In the genomic region with DNA sequence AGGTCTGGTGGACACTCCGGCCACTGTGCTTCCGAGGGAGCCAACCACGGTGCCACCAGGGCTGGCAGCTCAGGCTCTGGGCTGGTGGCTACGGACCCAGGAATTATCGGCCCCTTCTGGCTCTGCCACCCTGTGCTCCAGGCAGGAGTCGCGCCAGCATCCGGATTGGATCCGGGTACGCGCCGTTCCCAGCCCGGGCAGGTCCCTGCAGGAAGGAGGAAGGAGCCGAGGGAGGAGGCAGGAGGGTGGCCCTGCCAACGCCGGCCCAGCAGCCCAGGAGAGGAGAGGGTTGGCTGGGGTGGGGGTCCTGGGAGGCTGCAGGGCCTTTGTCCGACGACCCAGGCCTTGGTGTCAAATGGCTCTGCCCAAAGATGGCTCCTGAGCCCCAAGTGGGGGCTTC, we compare ENCODE assay signal across 16 cellular contexts.
DNase-seq lines count a peak whose midpoint lies in the region; ATAC-seq, FAIRE-seq and TF ChIP-seq lines count a peak whose summit lies in the region.
"Had no signal": no experiment of that assay in that cellular context is flagged by ENCODE, and none has a peak within 500 bp of the region (broad histone marks: within the 10 kb centered on the region; RNA-seq: fewer than 3 reads in every experiment).

No MANE protein-coding gene starts in this region.

- H3K4me2 ChIP-seq in BLaER1 treated with 17β-estradiol and CSF1 and Interleukin-3, amounts not matched to agents 10 nM and 100 nM: peak overlapping the region in 9 of 11 experiments; percentile 59 to 90 (median 78); a peak in 14 of 22 replicates
- peak overlapping the region; percentile 89 for H3K4me2 ChIP-seq in keratinocyte (ENCODE audit: control insufficient read depth, extremely low read depth, insufficient read depth, low read depth, low read length)

- H3K9me3 ChIP-seq in BLaER1 treated with 17β-estradiol and CSF1 and Interleukin-3, amounts not matched to agents 10 nM and 100 nM (replicated peaks in 1 of 11): no peaks in the 10 kb centered on the region
- H3K9me3 ChIP-seq in ascending aorta: no peaks in the 10 kb centered on the region
- no peaks in the 10 kb centered on the region for H3K9me3 ChIP-seq in keratinocyte (ENCODE audit: control insufficient read depth, low read depth, low read length)
- H3K9me3 ChIP-seq: Peyer's patch had no signal

- peak overlapping the region in 3 of 11 experiments; percentile 19 to 42 (median 36); a peak in 2 of 22 replicates for H3K9ac ChIP-seq in BLaER1 treated with 17β-estradiol and CSF1 and Interleukin-3, amounts not matched to agents 10 nM and 100 nM
- peak overlapping the region; percentile 87 for H3K9ac ChIP-seq in keratinocyte (ENCODE audit: control insufficient read depth, extremely low read depth, insufficient read depth, low read length)

- no peak for TF ChIP-seq CTCF in ascending aorta (IDR thresholded peaks at IDR 0.05)
- no peak for TF ChIP-seq CTCF in keratinocyte (optimal IDR thresholded peaks at IDR 0.05 in 1 of 3, IDR thresholded peaks at IDR 0.05 in 1 of 3, conservative IDR thresholded peaks at IDR 0.05 in 1 of 3; ENCODE audit: extremely low read depth in 1 of 3, insufficient read depth in 2 of 3, low read length in 3 of 3)

- H4K20me1 ChIP-seq in BLaER1 treated with 17β-estradiol and CSF1 and Interleukin-3, amounts not matched to agents 10 nM and 100 nM: peaks cover 0 to 20% (median 0%) of the 10 kb centered on the region in 11 experiments; a peak in 6 of 22 replicates
- no peaks in the 10 kb centered on the region for H4K20me1 ChIP-seq in keratinocyte (ENCODE audit: control insufficient read depth, extremely low read depth, insufficient read depth, low read length)

- H3K9me1 ChIP-seq in keratinocyte (ENCODE audit: control insufficient read depth, extremely low read depth, insufficient read depth, low read length): no peaks in the 10 kb centered on the region

- dilution Hi-C loops in keratinocyte (cut with MboI; ENCODE audit: extremely low pct_ligation_motif_present, low sequenced_read_pairs): no loop called here

- intact Hi-C loops in ascending aorta (cut with DNase I): loop anchor here (2.0 to 5.0 kb wide), 2 partner anchors 29 to 156 kb away; no protein-coding TSS in a partner anchor

- peak; percentile 47 to 87 for DNase-seq in ascending aorta (ENCODE audit: low spot score in 2 of 2)
- DNase-seq in keratinocyte (ENCODE audit: low read depth, low spot score): peak; percentile 54
- no peak for DNase-seq in HuH-7.5 (ENCODE audit: low spot score)
- no peak for DNase-seq in germinal center (ENCODE audit: low spot score)
- DNase-seq: activated CD8-positive, alpha-beta memory T cell treated with anti-CD3 and anti-CD28 coated beads, Interleukin-2, amount 50 U/mL, for 4 hours; activated naive CD4-positive, alpha-beta T cell treated with anti-CD3 and anti-CD28 coated beads for 36 hours; effector CD4-positive, alpha-beta T cell; MM.1S; NCI-H748 treated with DMSO at 0.1 percent for 48 hours; Peyer's patch; T-helper 1 cell had no signal

- H3K27me3 ChIP-seq in BLaER1 treated with 17β-estradiol and CSF1 and Interleukin-3, amounts not matched to agents 10 nM and 100 nM: peaks cover 0 to 10% (median 0%) of the 10 kb centered on the region in 11 experiments; a peak in 4 of 22 replicates
- H3K27me3 ChIP-seq in ascending aorta (no peaks in the 10 kb centered on the region), keratinocyte (ENCODE audit: control insufficient read depth, extremely low read depth, insufficient read depth, low read length) (no peaks in the 10 kb centered on the region)
- H3K27me3 ChIP-seq: Peyer's patch had no signal

- FAIRE-seq in keratinocyte (lab: Jason Lieb, UNC): no peak

- H3K79me2 ChIP-seq in keratinocyte (ENCODE audit: control insufficient read depth, insufficient read depth, low read length): no peaks in the 10 kb centered on the region

- no peaks in the 10 kb centered on the region for H3K36me3 ChIP-seq in BLaER1 treated with 17β-estradiol and CSF1 and Interleukin-3, amounts not matched to agents 10 nM and 100 nM
- H3K36me3 ChIP-seq in ascending aorta: peaks cover 5 to 8% of the 10 kb centered on the region in 2 donors
- H3K36me3 ChIP-seq in keratinocyte (ENCODE audit: control insufficient read depth in 2 of 2, extremely low read depth in 1 of 2, insufficient read depth in 2 of 2, low read length in 2 of 2): peaks cover 0 to 3% of the 10 kb centered on the region in 2 experiments

- ATAC-seq in GM21515 (IDR thresholded peaks at IDR 0.05; ENCODE audit: unreplicated experiment) (no peak), GM21423 (IDR thresholded peaks at IDR 0.05; ENCODE audit: unreplicated experiment) (no peak)
- ATAC-seq: activated CD4-positive, CD25-positive, alpha-beta regulatory T cell treated with anti-CD3 and anti-CD28 coated beads, Interleukin-2, amount 50 U/mL, for 24 hours had no signal

- peak overlapping the region in 7 of 11 experiments; percentile 13 to 70 (median 30); a peak in 6 of 22 replicates for H3K27ac ChIP-seq in BLaER1 treated with 17β-estradiol and CSF1 and Interleukin-3, amounts not matched to agents 10 nM and 100 nM
- H3K27ac ChIP-seq in ascending aorta: peak overlapping the region; percentile 97 to 99
- H3K27ac ChIP-seq in keratinocyte (ENCODE audit: control insufficient read depth, insufficient read depth, low read length): peak overlapping the region; percentile 97
- H3K27ac ChIP-seq in skin epidermis: peak overlapping the region; percentile 25 to 93 (median 79)

- H3K4me1 ChIP-seq in BLaER1 treated with 17β-estradiol and CSF1 and Interleukin-3, amounts not matched to agents 10 nM and 100 nM: peaks cover 27 to 78% (median 63%) of the 10 kb centered on the region in 10 experiments
- peaks cover 36 to 65% of the 10 kb centered on the region in 2 donors for H3K4me1 ChIP-seq in ascending aorta
- peaks cover 43% of the 10 kb centered on the region for H3K4me1 ChIP-seq in keratinocyte (ENCODE audit: control insufficient read depth, extremely low read depth, insufficient read depth, low read length)

- H3K4me3 ChIP-seq in BLaER1 treated with 17β-estradiol and CSF1 and Interleukin-3, amounts not matched to agents 10 nM and 100 nM: no peak overlapping the region
- peak overlapping the region in 1 of 2 donors; percentile 18 for H3K4me3 ChIP-seq in ascending aorta
- peak overlapping the region; percentile 20 to 48 (median 47) for H3K4me3 ChIP-seq in keratinocyte (ENCODE audit: control insufficient read depth in 2 of 3, extremely low read depth in 1 of 3, insufficient read depth in 2 of 3, low read depth in 1 of 3, low read length in 3 of 3)
- no peak overlapping the region for H3K4me3 ChIP-seq in skin epidermis
- H3K4me3 ChIP-seq: Peyer's patch had no signal

- H2AFZ ChIP-seq in keratinocyte (ENCODE audit: control insufficient read depth, low read length): peak overlapping the region; percentile 11

Comparison
In these comparisons a context has a peak if more than half of its experiments do, and no peak if none do; other contexts are left out.
1. H3K27ac ChIP-seq: peak in every context shown above with its lines; median percentile 98 in ascending aorta; 97 in keratinocyte; 79 in skin epidermis; 30 in BLaER1 treated with 17β-estradiol and CSF1 and Interleukin-3, amounts not matched to agents 10 nM and 100 nM.
2. H3K4me3 ChIP-seq: peak in keratinocyte (3 of 3); none in BLaER1 treated with 17β-estradiol and CSF1 and Interleukin-3, amounts not matched to agents 10 nM and 100 nM (0 of 10) and skin epidermis (0 of 7).
3. DNase-seq: peak in ascending aorta (2 of 2) and keratinocyte (single experiment); none in HuH-7.5 (single experiment) and germinal center (single experiment).